ENCODE assay signal across 1 cellular context in the genomic region with DNA sequence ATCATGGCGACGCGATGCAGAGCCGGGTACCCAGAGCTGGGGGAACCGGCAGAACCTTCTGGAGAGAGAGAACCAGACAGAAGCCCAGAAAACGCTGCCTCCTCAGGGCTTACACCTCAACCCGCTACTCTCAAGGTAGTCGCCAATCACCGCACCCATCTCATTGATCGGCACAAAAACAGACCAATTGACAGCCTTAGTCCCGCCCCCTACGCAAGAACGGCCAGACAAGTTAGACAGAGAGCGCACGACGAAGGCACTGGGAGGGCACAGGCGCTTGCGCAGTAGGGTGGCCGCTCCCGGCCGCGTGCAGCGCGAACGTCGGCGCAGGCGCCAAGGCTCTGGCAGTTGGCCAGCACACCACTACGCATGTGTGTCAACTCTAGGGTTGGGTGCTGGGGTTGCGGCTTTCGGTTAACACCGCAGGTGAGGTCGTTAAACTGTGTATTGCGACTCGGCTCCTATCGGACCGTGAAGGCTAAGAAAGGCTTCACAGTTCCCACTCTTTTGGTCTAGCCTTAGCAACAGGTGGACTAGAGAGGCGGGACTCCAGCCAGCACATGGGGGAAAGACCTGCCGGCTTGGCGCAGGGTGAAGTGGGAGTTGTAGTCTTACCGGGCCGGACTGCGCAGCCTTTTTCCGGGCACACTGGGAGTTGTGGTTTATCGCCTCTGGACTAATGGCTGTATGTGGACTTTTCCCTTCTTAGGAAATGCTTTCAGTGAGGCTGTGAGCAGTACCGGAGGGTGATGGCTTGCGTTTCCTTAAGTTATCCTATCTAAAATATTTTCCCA.
TF ChIP-seq lines count a peak whose summit lies in the region.

A gene (minus strand): TSS at position 113 of the 794 bp plus-strand sequence. CDS start 108 bp downstream, at position 5.
A gene (plus strand): TSS at position 347 of the 794 bp plus-strand sequence. CDS start 1,232 bp downstream, outside the sequence.

TF ChIP-seq in HepG2, 621 proteins besides CTCF, POLR2A, EP300 and RAD21 (continued from another document and continues in another):
- TF ChIP-seq, protein P1, sequence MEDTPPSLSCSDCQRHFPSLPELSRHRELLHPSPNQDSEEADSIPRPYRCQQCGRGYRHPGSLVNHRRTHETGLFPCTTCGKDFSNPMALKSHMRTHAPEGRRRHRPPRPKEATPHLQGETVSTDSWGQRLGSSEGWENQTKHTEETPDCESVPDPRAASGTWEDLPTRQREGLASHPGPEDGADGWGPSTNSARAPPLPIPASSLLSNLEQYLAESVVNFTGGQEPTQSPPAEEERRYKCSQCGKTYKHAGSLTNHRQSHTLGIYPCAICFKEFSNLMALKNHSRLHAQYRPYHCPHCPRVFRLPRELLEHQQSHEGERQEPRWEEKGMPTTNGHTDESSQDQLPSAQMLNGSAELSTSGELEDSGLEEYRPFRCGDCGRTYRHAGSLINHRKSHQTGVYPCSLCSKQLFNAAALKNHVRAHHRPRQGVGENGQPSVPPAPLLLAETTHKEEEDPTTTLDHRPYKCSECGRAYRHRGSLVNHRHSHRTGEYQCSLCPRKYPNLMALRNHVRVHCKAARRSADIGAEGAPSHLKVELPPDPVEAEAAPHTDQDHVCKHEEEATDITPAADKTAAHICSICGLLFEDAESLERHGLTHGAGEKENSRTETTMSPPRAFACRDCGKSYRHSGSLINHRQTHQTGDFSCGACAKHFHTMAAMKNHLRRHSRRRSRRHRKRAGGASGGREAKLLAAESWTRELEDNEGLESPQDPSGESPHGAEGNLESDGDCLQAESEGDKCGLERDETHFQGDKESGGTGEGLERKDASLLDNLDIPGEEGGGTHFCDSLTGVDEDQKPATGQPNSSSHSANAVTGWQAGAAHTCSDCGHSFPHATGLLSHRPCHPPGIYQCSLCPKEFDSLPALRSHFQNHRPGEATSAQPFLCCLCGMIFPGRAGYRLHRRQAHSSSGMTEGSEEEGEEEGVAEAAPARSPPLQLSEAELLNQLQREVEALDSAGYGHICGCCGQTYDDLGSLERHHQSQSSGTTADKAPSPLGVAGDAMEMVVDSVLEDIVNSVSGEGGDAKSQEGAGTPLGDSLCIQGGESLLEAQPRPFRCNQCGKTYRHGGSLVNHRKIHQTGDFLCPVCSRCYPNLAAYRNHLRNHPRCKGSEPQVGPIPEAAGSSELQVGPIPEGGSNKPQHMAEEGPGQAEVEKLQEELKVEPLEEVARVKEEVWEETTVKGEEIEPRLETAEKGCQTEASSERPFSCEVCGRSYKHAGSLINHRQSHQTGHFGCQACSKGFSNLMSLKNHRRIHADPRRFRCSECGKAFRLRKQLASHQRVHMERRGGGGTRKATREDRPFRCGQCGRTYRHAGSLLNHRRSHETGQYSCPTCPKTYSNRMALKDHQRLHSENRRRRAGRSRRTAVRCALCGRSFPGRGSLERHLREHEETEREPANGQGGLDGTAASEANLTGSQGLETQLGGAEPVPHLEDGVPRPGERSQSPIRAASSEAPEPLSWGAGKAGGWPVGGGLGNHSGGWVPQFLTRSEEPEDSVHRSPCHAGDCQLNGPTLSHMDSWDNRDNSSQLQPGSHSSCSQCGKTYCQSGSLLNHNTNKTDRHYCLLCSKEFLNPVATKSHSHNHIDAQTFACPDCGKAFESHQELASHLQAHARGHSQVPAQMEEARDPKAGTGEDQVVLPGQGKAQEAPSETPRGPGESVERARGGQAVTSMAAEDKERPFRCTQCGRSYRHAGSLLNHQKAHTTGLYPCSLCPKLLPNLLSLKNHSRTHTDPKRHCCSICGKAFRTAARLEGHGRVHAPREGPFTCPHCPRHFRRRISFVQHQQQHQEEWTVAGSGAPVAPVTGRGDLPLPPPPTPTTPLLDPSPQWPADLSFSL (CRISPR knock-in tag; IDR thresholded peaks at IDR 0.05): peak; percentile 43; the same call in 1 of the 2 replicates
- no peak; the same call in 1 of the 2 replicates for TF ChIP-seq ATF7-NPFF (CRISPR knock-in tag; IDR thresholded peaks at IDR 0.05; ENCODE audit: low read depth)
- TF ChIP-seq, protein P2, sequence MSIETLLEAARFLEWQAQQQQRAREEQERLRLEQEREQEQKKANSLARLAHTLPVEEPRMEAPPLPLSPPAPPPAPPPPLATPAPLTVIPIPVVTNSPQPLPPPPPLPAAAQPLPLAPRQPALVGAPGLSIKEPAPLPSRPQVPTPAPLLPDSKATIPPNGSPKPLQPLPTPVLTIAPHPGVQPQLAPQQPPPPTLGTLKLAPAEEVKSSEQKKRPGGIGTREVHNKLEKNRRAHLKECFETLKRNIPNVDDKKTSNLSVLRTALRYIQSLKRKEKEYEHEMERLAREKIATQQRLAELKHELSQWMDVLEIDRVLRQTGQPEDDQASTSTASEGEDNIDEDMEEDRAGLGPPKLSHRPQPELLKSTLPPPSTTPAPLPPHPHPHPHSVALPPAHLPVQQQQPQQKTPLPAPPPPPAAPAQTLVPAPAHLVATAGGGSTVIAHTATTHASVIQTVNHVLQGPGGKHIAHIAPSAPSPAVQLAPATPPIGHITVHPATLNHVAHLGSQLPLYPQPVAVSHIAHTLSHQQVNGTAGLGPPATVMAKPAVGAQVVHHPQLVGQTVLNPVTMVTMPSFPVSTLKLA (IDR thresholded peaks at IDR 0.05): peak; percentile 80
- TF ChIP-seq ZEB1 (IDR thresholded peaks at IDR 0.05; ENCODE audit: insufficient replicate concordance, low read depth): no peak
- no peak for TF ChIP-seq TBX3 (IDR thresholded peaks at IDR 0.05; ENCODE audit: borderline replicate concordance)
- TF ChIP-seq, protein P3, sequence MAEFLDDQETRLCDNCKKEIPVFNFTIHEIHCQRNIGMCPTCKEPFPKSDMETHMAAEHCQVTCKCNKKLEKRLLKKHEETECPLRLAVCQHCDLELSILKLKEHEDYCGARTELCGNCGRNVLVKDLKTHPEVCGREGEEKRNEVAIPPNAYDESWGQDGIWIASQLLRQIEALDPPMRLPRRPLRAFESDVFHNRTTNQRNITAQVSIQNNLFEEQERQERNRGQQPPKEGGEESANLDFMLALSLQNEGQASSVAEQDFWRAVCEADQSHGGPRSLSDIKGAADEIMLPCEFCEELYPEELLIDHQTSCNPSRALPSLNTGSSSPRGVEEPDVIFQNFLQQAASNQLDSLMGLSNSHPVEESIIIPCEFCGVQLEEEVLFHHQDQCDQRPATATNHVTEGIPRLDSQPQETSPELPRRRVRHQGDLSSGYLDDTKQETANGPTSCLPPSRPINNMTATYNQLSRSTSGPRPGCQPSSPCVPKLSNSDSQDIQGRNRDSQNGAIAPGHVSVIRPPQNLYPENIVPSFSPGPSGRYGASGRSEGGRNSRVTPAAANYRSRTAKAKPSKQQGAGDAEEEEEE (CRISPR knock-in tag; IDR thresholded peaks at IDR 0.05; ENCODE audit: borderline replicate concordance): no peak
- TF ChIP-seq MYNN (CRISPR knock-in tag; IDR thresholded peaks at IDR 0.05; ENCODE audit: low read depth): no peak
- peak; percentile 49; the same call in 1 of the 2 replicates for TF ChIP-seq FOXK1 (CRISPR knock-in tag; IDR thresholded peaks at IDR 0.05; ENCODE audit: borderline replicate concordance, low read depth)
- no peak for TF ChIP-seq ZFAT (CRISPR knock-in tag; conservative IDR thresholded peaks at IDR 0.05)
- TF ChIP-seq ZNF33B (CRISPR knock-in tag; IDR thresholded peaks at IDR 0.05): 0 out of 2 replicates have a peak, but pooled peaks have one; percentile 22
- peak; percentile 18; the same call in 1 of the 2 replicates for TF ChIP-seq ZNF232 (CRISPR knock-in tag; IDR thresholded peaks at IDR 0.05; ENCODE audit: borderline replicate concordance)
- TF ChIP-seq HNRNPK (IDR thresholded peaks at IDR 0.05; ENCODE audit: low read depth, low read length, poor library complexity, severe bottlenecking): no peak
- TF ChIP-seq ZMAT3 (CRISPR knock-in tag; conservative IDR thresholded peaks at IDR 0.05): peak; percentile 82; the same call in 1 of the 2 replicates
- TF ChIP-seq ZNF484 (CRISPR knock-in tag; IDR thresholded peaks at IDR 0.05; ENCODE audit: borderline replicate concordance, low read depth): no peak
- no peak for TF ChIP-seq ZNF619 (CRISPR knock-in tag; IDR thresholded peaks at IDR 0.05)
- no peak for TF ChIP-seq AGO2 (optimal IDR thresholded peaks at IDR 0.05; ENCODE audit: low read depth, low read length)
- TF ChIP-seq ZNF672 (CRISPR knock-in tag; IDR thresholded peaks at IDR 0.05): no peak
- TF ChIP-seq ZNF496 (CRISPR knock-in tag; IDR thresholded peaks at IDR 0.05; ENCODE audit: insufficient replicate concordance): no peak
- TF ChIP-seq, protein P4, sequence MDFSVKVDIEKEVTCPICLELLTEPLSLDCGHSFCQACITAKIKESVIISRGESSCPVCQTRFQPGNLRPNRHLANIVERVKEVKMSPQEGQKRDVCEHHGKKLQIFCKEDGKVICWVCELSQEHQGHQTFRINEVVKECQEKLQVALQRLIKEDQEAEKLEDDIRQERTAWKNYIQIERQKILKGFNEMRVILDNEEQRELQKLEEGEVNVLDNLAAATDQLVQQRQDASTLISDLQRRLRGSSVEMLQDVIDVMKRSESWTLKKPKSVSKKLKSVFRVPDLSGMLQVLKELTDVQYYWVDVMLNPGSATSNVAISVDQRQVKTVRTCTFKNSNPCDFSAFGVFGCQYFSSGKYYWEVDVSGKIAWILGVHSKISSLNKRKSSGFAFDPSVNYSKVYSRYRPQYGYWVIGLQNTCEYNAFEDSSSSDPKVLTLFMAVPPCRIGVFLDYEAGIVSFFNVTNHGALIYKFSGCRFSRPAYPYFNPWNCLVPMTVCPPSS (IDR thresholded peaks at IDR 0.05): no peak
- no peak for TF ChIP-seq ZNF354B (CRISPR knock-in tag; IDR thresholded peaks at IDR 0.05)
- TF ChIP-seq ZSCAN20 (CRISPR knock-in tag; IDR thresholded peaks at IDR 0.05; ENCODE audit: borderline replicate concordance): no peak
- no peak for TF ChIP-seq SMC3 (IDR thresholded peaks at IDR 0.05; ENCODE audit: low read length)
- TF ChIP-seq ETV5 (CRISPR knock-in tag; IDR thresholded peaks at IDR 0.05; ENCODE audit: borderline replicate concordance): peak; percentile 23; the same call in 1 of the 2 replicates
- peak; percentile 60; the same call in 1 of the 2 replicates for TF ChIP-seq IRX3 (CRISPR knock-in tag; IDR thresholded peaks at IDR 0.05; ENCODE audit: borderline replicate concordance, low read depth)
- no peak for TF ChIP-seq ATAD3A (CRISPR knock-in tag; IDR thresholded peaks at IDR 0.05)
- TF ChIP-seq ZFX (CRISPR knock-in tag; IDR thresholded peaks at IDR 0.05; ENCODE audit: low read depth): peak; percentile 74
- TF ChIP-seq RFX3 (CRISPR knock-in tag; IDR thresholded peaks at IDR 0.05): no peak
- TF ChIP-seq, protein P5, sequence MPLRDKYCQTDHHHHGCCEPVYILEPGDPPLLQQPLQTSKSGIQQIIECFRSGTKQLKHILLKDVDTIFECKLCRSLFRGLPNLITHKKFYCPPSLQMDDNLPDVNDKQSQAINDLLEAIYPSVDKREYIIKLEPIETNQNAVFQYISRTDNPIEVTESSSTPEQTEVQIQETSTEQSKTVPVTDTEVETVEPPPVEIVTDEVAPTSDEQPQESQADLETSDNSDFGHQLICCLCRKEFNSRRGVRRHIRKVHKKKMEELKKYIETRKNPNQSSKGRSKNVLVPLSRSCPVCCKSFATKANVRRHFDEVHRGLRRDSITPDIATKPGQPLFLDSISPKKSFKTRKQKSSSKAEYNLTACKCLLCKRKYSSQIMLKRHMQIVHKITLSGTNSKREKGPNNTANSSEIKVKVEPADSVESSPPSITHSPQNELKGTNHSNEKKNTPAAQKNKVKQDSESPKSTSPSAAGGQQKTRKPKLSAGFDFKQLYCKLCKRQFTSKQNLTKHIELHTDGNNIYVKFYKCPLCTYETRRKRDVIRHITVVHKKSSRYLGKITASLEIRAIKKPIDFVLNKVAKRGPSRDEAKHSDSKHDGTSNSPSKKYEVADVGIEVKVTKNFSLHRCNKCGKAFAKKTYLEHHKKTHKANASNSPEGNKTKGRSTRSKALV (CRISPR knock-in tag; IDR thresholded peaks at IDR 0.05): no peak
- TF ChIP-seq ZNF777 (CRISPR knock-in tag; IDR thresholded peaks at IDR 0.05): no peak
- no peak for TF ChIP-seq CENPX (CRISPR knock-in tag; IDR thresholded peaks at IDR 0.05)
- no peak for TF ChIP-seq ZNF296 (CRISPR knock-in tag; conservative IDR thresholded peaks at IDR 0.05)
- TF ChIP-seq ZNF547 (CRISPR knock-in tag; IDR thresholded peaks at IDR 0.05): peak; percentile 88; the same call in 1 of the 2 replicates
- TF ChIP-seq PHF21A (CRISPR knock-in tag; IDR thresholded peaks at IDR 0.05): no peak; the same call in 1 of the 2 replicates
- TF ChIP-seq NCOA2 (CRISPR knock-in tag; IDR thresholded peaks at IDR 0.05): peak; percentile 53
- TF ChIP-seq TP53 (CRISPR knock-in tag; conservative IDR thresholded peaks at IDR 0.05): no peak
- TF ChIP-seq NCOA5 (CRISPR knock-in tag; IDR thresholded peaks at IDR 0.05): no peak
- no peak; the same call in none of the 2 replicates for TF ChIP-seq ZNF124 (CRISPR knock-in tag; IDR thresholded peaks at IDR 0.05)
- TF ChIP-seq, protein P6, sequence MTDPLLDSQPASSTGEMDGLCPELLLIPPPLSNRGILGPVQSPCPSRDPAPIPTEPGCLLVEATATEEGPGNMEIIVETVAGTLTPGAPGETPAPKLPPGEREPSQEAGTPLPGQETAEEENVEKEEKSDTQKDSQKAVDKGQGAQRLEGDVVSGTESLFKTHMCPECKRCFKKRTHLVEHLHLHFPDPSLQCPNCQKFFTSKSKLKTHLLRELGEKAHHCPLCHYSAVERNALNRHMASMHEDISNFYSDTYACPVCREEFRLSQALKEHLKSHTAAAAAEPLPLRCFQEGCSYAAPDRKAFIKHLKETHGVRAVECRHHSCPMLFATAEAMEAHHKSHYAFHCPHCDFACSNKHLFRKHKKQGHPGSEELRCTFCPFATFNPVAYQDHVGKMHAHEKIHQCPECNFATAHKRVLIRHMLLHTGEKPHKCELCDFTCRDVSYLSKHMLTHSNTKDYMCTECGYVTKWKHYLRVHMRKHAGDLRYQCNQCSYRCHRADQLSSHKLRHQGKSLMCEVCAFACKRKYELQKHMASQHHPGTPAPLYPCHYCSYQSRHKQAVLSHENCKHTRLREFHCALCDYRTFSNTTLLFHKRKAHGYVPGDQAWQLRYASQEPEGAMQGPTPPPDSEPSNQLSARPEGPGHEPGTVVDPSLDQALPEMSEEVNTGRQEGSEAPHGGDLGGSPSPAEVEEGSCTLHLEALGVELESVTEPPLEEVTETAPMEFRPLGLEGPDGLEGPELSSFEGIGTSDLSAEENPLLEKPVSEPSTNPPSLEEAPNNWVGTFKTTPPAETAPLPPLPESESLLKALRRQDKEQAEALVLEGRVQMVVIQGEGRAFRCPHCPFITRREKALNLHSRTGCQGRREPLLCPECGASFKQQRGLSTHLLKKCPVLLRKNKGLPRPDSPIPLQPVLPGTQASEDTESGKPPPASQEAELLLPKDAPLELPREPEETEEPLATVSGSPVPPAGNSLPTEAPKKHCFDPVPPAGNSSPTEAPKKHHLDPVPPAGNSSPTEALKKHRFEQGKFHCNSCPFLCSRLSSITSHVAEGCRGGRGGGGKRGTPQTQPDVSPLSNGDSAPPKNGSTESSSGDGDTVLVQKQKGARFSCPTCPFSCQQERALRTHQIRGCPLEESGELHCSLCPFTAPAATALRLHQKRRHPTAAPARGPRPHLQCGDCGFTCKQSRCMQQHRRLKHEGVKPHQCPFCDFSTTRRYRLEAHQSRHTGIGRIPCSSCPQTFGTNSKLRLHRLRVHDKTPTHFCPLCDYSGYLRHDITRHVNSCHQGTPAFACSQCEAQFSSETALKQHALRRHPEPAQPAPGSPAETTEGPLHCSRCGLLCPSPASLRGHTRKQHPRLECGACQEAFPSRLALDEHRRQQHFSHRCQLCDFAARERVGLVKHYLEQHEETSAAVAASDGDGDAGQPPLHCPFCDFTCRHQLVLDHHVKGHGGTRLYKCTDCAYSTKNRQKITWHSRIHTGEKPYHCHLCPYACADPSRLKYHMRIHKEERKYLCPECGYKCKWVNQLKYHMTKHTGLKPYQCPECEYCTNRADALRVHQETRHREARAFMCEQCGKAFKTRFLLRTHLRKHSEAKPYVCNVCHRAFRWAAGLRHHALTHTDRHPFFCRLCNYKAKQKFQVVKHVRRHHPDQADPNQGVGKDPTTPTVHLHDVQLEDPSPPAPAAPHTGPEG (CRISPR knock-in tag; IDR thresholded peaks at IDR 0.05): no peak
- TF ChIP-seq NFYC (CRISPR knock-in tag; IDR thresholded peaks at IDR 0.05): peak; percentile 99
- no peak for TF ChIP-seq EED (CRISPR knock-in tag; IDR thresholded peaks at IDR 0.05)
